21 cellular contexts compared by ENCODE assay signal in genomic region chr18:1011342-1011741, GRCh38.
"Had no signal": no experiment of that assay in that cellular context is flagged by ENCODE, and none has a peak within 500 bp of the region (broad histone marks: within the 10 kb centered on the region; RNA-seq: fewer than 3 reads in every experiment).

No MANE protein-coding gene starts in this region.

- H3K36me3 ChIP-seq: esophagus squamous epithelium, gastroesophageal sphincter, left ventricle myocardium inferior, lower lobe of right lung, pancreas, stomach, thoracic aorta, transverse colon had no signal

- H3K4me3 ChIP-seq: esophagus squamous epithelium, gastroesophageal sphincter, left ventricle myocardium inferior, lower lobe of right lung, pancreas, stomach, thoracic aorta, transverse colon had no signal

- H3K27me3 ChIP-seq: esophagus squamous epithelium, gastroesophageal sphincter, pancreas, stomach, transverse colon had no signal

- ATAC-seq: gastroesophageal sphincter; left cardiac atrium; lower lobe of right lung; natural killer cell treated with Interleukin-12 subunit alpha and Interleukin-12 subunit beta and Interleukin-15 and Interleukin-18, amount 100 ng/mL, for 72 hours; pancreas; right cardiac atrium had no signal

- DNase-seq: cerebellar nuclear complex; esophagus squamous epithelium; foreskin fibroblast; glutamatergic neuron; immature natural killer cell; kidney; left cardiac atrium; left ventricle myocardium inferior; lower lobe of right lung; midbrain; occipital lobe; pancreas; right cardiac atrium; stimulated activated CD4-positive, alpha-beta T cell treated with anti-CD3 and anti-CD28 coated beads, Interleukin-2, amount 100 ng/mL, for 24 hours; stimulated activated naive CD4-positive, alpha-beta T cell; stomach; substantia nigra; transverse colon had no signal

- H3K27ac ChIP-seq: esophagus squamous epithelium, gastroesophageal sphincter, left ventricle myocardium inferior, lower lobe of right lung, pancreas, stomach, thoracic aorta, transverse colon had no signal

- H3K9me3 ChIP-seq: esophagus squamous epithelium, gastroesophageal sphincter, left ventricle myocardium inferior, lower lobe of right lung, pancreas, stomach, thoracic aorta, transverse colon had no signal

- H3K4me1 ChIP-seq: esophagus squamous epithelium, pancreas, stomach, transverse colon had no signal
